ENCODE assay signal across 17 cellular contexts in genomic region chr10:110827410-110827809, GRCh38. TPM values are rescaled to one million over a fixed set of nuclear protein-coding genes. Genes with fewer than 3 reads are reported as not detected.
DNase-seq lines count a peak whose midpoint lies in the region; ATAC-seq and TF ChIP-seq lines count a peak whose summit lies in the region.
"Had no signal": no experiment of that assay in that cellular context is flagged by ENCODE, and none has a peak within 500 bp of the region (broad histone marks: within the 10 kb centered on the region; RNA-seq: fewer than 3 reads in every experiment).

No MANE protein-coding gene starts in this region.

- H3K4me2 ChIP-seq in PC-3 (ENCODE audit: low read length): no peak overlapping the region
- H3K4me2 ChIP-seq: hepatocyte, SK-N-SH had no signal

- no peak; the same call in 1 of the 2 replicates for ATAC-seq in PC-3
- ATAC-seq in HG03432 (IDR thresholded peaks at IDR 0.05; ENCODE audit: unreplicated experiment): no peak
- ATAC-seq: effector memory CD8-positive, alpha-beta T cell; K562; left colon had no signal

- H3K9ac ChIP-seq in PC-3 (ENCODE audit: low read length): no peak overlapping the region
- H3K9ac ChIP-seq: SK-N-SH had no signal

- POLR2A ChIA-PET in AG04449 (lab: Yijun Ruan, JAX): no interaction called here
- POLR2A ChIA-PET in PC-3 (lab: Charles Lee; ENCODE audit: unreplicated experiment): no interaction called here

- no peak overlapping the region for H2AFZ ChIP-seq in PC-3 (ENCODE audit: low read length)
- H2AFZ ChIP-seq: hepatocyte had no signal

- TF ChIP-seq CTCF in AG04449 (IDR thresholded peaks at IDR 0.05; ENCODE audit: insufficient read depth, low read length, missing control alignments): no peak
- no peak for TF ChIP-seq CTCF in PC-3 (conservative IDR thresholded peaks at IDR 0.05; ENCODE audit: low read depth, low read length)
- no peak for TF ChIP-seq CTCF in retinal pigment epithelial cell (conservative IDR thresholded peaks at IDR 0.05; ENCODE audit: low read depth, low read length)

- H4K20me1 ChIP-seq in PC-3 (ENCODE audit: low read length): no peaks in the 10 kb centered on the region

- no peaks in the 10 kb centered on the region for H3K9me3 ChIP-seq in PC-3 (ENCODE audit: low read length)
- H3K9me3 ChIP-seq: HAP-1, SK-N-SH had no signal

- no peaks in the 10 kb centered on the region for H3K36me3 ChIP-seq in PC-3 (ENCODE audit: low read depth, low read length)
- H3K36me3 ChIP-seq: HAP-1 had no signal

- intact Hi-C loops in PC-3 (cut with micrococcal nuclease): no loop called here

- BruUV-seq in PC-3 (replicated peaks; lab: Mats Ljungman, UMichigan): no TSS peak

- CTCF ChIA-PET in AG04449 (lab: Yijun Ruan, JAX) (interaction anchor here (0.7 kb wide), 1 partner anchor 19 kb away, joined by 3 read pairs; no protein-coding TSS in a partner anchor), PC-3 (lab: Charles Lee) (no interaction called here)

- H3K27ac ChIP-seq in PC-3 (ENCODE audit: low read length): no peak overlapping the region
- H3K27ac ChIP-seq: hepatocyte had no signal

- H3K4me1 ChIP-seq in PC-3 (ENCODE audit: insufficient read depth, low read length): peaks cover 9% of the 10 kb centered on the region
- H3K4me1 ChIP-seq: HAP-1 had no signal

- H3K79me2 ChIP-seq in PC-3 (ENCODE audit: low read length): no peaks in the 10 kb centered on the region
- H3K79me2 ChIP-seq: hepatocyte had no signal

- DNase-seq in AG04449 (ENCODE audit: low read depth, low spot score): peak; percentile 16
- DNase-seq in PC-3: peak; percentile 64
- DNase-seq in fibroblast of gingiva (ENCODE audit: low read depth): peak; percentile 22
- DNase-seq in retinal pigment epithelial cell (ENCODE audit: low read depth): peak; percentile 84
- no peak for DNase-seq in dermis blood vessel endothelial cell
- DNase-seq in stimulated activated CD4-positive, alpha-beta T cell treated with anti-CD3 and anti-CD28 coated beads, Interleukin-4, amount 100 ng/mL, for 4 hours: no peak
- no peak for DNase-seq in DMS53 treated with DMSO at 0.1 percent for 48 hours (lab: John Stamatoyannopoulos, UW; ENCODE audit: unreplicated experiment)
- DNase-seq: activated CD4-positive, alpha-beta T cell treated with anti-CD3 and anti-CD28 coated beads, Interleukin-2, amount 50 U/mL, for 48 hours; effector memory CD8-positive, alpha-beta T cell; left colon; NCI-H1105 treated with DMSO at 0.1 percent for 48 hours; NCI-H446; SK-N-SH had no signal

- no peak overlapping the region for H3K4me3 ChIP-seq in AG04449 (ENCODE audit: low read depth, low read length)
- H3K4me3 ChIP-seq in PC-3 (ENCODE audit: low read length): no peak overlapping the region
- H3K4me3 ChIP-seq in retinal pigment epithelial cell (ENCODE audit: low read length): no peak overlapping the region
- H3K4me3 ChIP-seq: HAP-1, hepatocyte, K562 had no signal

- no peaks in the 10 kb centered on the region for H3F3A ChIP-seq in PC-3 (ENCODE audit: low read length, unreplicated experiment)

- H3K9me2 ChIP-seq in PC-3 (replicated peaks; ENCODE audit: low read length): no peaks in the 10 kb centered on the region
- H3K9me2 ChIP-seq: SK-N-SH had no signal

- H3K27me3 ChIP-seq in PC-3 (ENCODE audit: low read length): no peaks in the 10 kb centered on the region
- H3K27me3 ChIP-seq: hepatocyte had no signal

RNA-seq across cellular contexts. Expression of gene PDCD4, which starts 44.3 kb away (rescaled TPM):
- 19.4 and 24.4 TPM in 2 replicates for total RNA-seq in PC-3 (2014; rRNA removed)
- total RNA-seq in dermis blood vessel endothelial cell: 171 and 200 TPM in 2 replicates

Comparison
In these comparisons a context has a peak if more than half of its experiments do, and no peak if none do; other contexts are left out.
1. DNase-seq: peak in AG04449 (single experiment), PC-3 (single experiment), fibroblast of gingiva (single experiment) and retinal pigment epithelial cell (single experiment); none in dermis blood vessel endothelial cell (single experiment), stimulated activated CD4-positive, alpha-beta T cell treated with anti-CD3 and anti-CD28 coated beads, Interleukin-4, amount 100 ng/mL, for 4 hours (0 of 2) and DMS53 treated with DMSO at 0.1 percent for 48 hours (single experiment).